Comparison of ENCODE assay signal across 8 cellular contexts in genomic region chr19:36837902-36838783, GRCh38. TPM values are rescaled to one million over a fixed set of nuclear protein-coding genes. Genes with fewer than 3 reads are reported as not detected.
DNase-seq lines count a peak whose midpoint lies in the region; ATAC-seq lines count a peak whose summit lies in the region.

Gene ZNF790 (minus strand): TSS chr19:36838387. CDS start chr19:36825619, 12,768 bp downstream.

- no peak within 1 kb of the TSS for H3K27ac Mint-ChIP-seq in activated naive CD4-positive, alpha-beta T cell treated with anti-CD3 and anti-CD28 coated beads, Interleukin-2, amount 10 ng/mL, durations not matched to agents 7 days and 5 days

- ATAC-seq in GM21619 (IDR thresholded peaks at IDR 0.05; ENCODE audit: unreplicated experiment) = peak; percentile 93

- CTCF ChIA-PET in activated naive CD4-positive, alpha-beta T cell treated with anti-CD3 and anti-CD28 coated beads, Interleukin-2, amount 10 ng/mL, durations not matched to agents 7 days and 5 days (lab: Charles Lee) = interaction anchor here (0.6 to 1.0 kb wide), 4 partner anchors 11 to 137 kb away, joined by 3 to 4 read pairs (median 3); partner anchors contain the start of gene ZNF345

- no peak within 1 kb of the TSS for H3K4me3 Mint-ChIP-seq in activated naive CD4-positive, alpha-beta T cell treated with anti-CD3 and anti-CD28 coated beads, Interleukin-2, amount 10 ng/mL, durations not matched to agents 7 days and 5 days

- in situ Hi-C loops in SK-MEL-5 (cut with HindIII; ENCODE audit: low pct_unique_long_range_greater_than_20kb, low sequenced_read_pairs) = no loop called here

- H3K27ac ChIP-seq in KOPT-K1 (ENCODE audit: low read depth, low read length, poor library complexity, severe bottlenecking) = peak within 1 kb of the TSS; percentile 76

- no peaks in the 10 kb centered on the region for H3K27me3 Mint-ChIP-seq in activated naive CD4-positive, alpha-beta T cell treated with anti-CD3 and anti-CD28 coated beads, Interleukin-2, amount 10 ng/mL, durations not matched to agents 7 days and 5 days

- DNase-seq in DMS53 treated with DMSO at 0.1 percent for 48 hours (lab: John Stamatoyannopoulos, UW; ENCODE audit: unreplicated experiment) = peak; percentile 90
- DNase-seq in SK-MEL-5 (ENCODE audit: low read depth, low spot score) = peak; percentile 88
- DNase-seq in activated naive CD4-positive, alpha-beta T cell treated with anti-CD3 and anti-CD28 coated beads, Interleukin-2, amount 10 ng/mL, durations not matched to agents 7 days and 5 days = peak; percentile 90
- peak; percentile 94 for DNase-seq in globus pallidus (ENCODE audit: low spot score)
- DNase-seq in nucleus accumbens (lab: John Stamatoyannopoulos, UW) = peak; percentile 20 to 95 (median 87)
- DNase-seq in superior temporal gyrus (ENCODE audit: extremely low spot score) = peak; percentile 96

- peaks cover 56% of the 10 kb centered on the region for H3K36me3 Mint-ChIP-seq in activated naive CD4-positive, alpha-beta T cell treated with anti-CD3 and anti-CD28 coated beads, Interleukin-2, amount 10 ng/mL, durations not matched to agents 7 days and 5 days

- H3K4me1 Mint-ChIP-seq in activated naive CD4-positive, alpha-beta T cell treated with anti-CD3 and anti-CD28 coated beads, Interleukin-2, amount 10 ng/mL, durations not matched to agents 7 days and 5 days = no peaks in the 10 kb centered on the region

- peaks cover 28% of the 10 kb centered on the region for H3K36me3 ChIP-seq in KOPT-K1 (ENCODE audit: insufficient read depth, low read length)

- H3K9me3 ChIP-seq in KOPT-K1 (ENCODE audit: insufficient read depth, low read length, poor library complexity, severe bottlenecking) = peaks cover 36% of the 10 kb centered on the region

- peaks cover 49% of the 10 kb centered on the region for H3K9me3 Mint-ChIP-seq in activated naive CD4-positive, alpha-beta T cell treated with anti-CD3 and anti-CD28 coated beads, Interleukin-2, amount 10 ng/mL, durations not matched to agents 7 days and 5 days

RNA-seq across cellular contexts. Expression of gene ZNF790, which starts in this region (rescaled TPM):
- total RNA-seq in SK-MEL-5 (2014; rRNA removed; shearing (Covaris generic)) = 2.5 and 2.6 TPM in 2 replicates
- 0.53 and 0.93 TPM in 2 replicates for polyA plus RNA-seq in SK-MEL-5 (2015; cell fraction: cytosol; rRNA removed)
- polyA plus RNA-seq in SK-MEL-5 (2015; cell fraction: nucleus; rRNA removed) = 0.53 and 1.6 TPM in 2 replicates

Comparison
In these comparisons a context has a peak if more than half of its experiments do, and no peak if none do; other contexts are left out.
1. Peak in every context shown above with its lines: DNase-seq, ATAC-seq and H3K27ac ChIP-seq.